In genomic region chr10:131959841-131960240, GRCh38 we compare ENCODE assay signal across 18 cellular contexts. TPM values are rescaled to one million over a fixed set of nuclear protein-coding genes. Genes with fewer than 3 reads are reported as not detected.
DNase-seq lines count a peak whose midpoint lies in the region; ATAC-seq, FAIRE-seq and TF ChIP-seq lines count a peak whose summit lies in the region.
"Had no signal": no experiment of that assay in that cellular context is flagged by ENCODE, and none has a peak within 500 bp of the region (broad histone marks: within the 10 kb centered on the region; RNA-seq: fewer than 3 reads in every experiment).

No MANE protein-coding gene starts in this region.

- H3K27me3 Mint-ChIP-seq in activated CD4-positive, alpha-beta memory T cell treated with anti-CD3 and anti-CD28 coated beads for 36 hours: no peaks in the 10 kb centered on the region
- H3K27me3 Mint-ChIP-seq: CD4-positive, CD25-positive, alpha-beta regulatory T cell; CD8-positive, alpha-beta memory T cell had no signal

- TF ChIP-seq CTCF in HEK293 (tag by site-specific recombination; IDR thresholded peaks at IDR 0.05) (no peak), Peyer's patch (IDR thresholded peaks at IDR 0.05) (no peak), HepG2 (CRISPR knock-in tag; IDR thresholded peaks at IDR 0.05) (no peak)

- H3K36me3 ChIP-seq in HEK293 (ENCODE audit: control insufficient read depth in 2 of 2, insufficient read depth in 1 of 2, low read length in 2 of 2): peaks cover 7 to 63% of the 10 kb centered on the region in 2 experiments; a peak in 2 of 3 replicates
- peaks cover 0 to 47% (median 6%) of the 10 kb centered on the region in 3 donors for H3K36me3 ChIP-seq in Peyer's patch
- peaks cover 21 to 58% of the 10 kb centered on the region in 2 donors for H3K36me3 ChIP-seq in neuronal stem cell (replicated peaks in 1 of 2; ENCODE audit: control insufficient read depth in 2 of 2, insufficient read depth in 2 of 2, low read length in 2 of 2)
- H3K36me3 ChIP-seq in HepG2 (replicated peaks in 1 of 2; ENCODE audit: control insufficient read depth in 1 of 2, insufficient read depth in 2 of 2, low read length in 2 of 2): peaks cover 21 to 32% of the 10 kb centered on the region in 2 experiments; a peak in 4 of 5 replicates

- H3K4me1 ChIP-seq in HEK293 (ENCODE audit: control insufficient read depth, insufficient read depth, low read length) (no peaks in the 10 kb centered on the region), Peyer's patch (no peaks in the 10 kb centered on the region), neuronal stem cell (ENCODE audit: control insufficient read depth in 2 of 2, insufficient read depth in 1 of 2, low read depth in 1 of 2, low read length in 2 of 2) (no peaks in the 10 kb centered on the region), HepG2 (ENCODE audit: insufficient read depth, low read length) (no peaks in the 10 kb centered on the region)

- ATAC-seq in HepG2: no peak

- in situ Hi-C loops in HepG2 (cut with HindIII; ENCODE audit: extremely low pct_ligation_motif_present, low pct_unique_long_range_greater_than_20kb): no loop called here

- H3K18ac ChIP-seq in neuronal stem cell (ENCODE audit: low read length): no peak overlapping the region

- H4K20me1 ChIP-seq in HepG2 (ENCODE audit: insufficient read depth, low read length): no peaks in the 10 kb centered on the region

- H3K9me3 Mint-ChIP-seq in activated CD4-positive, alpha-beta memory T cell treated with anti-CD3 and anti-CD28 coated beads for 36 hours: no peaks in the 10 kb centered on the region
- H3K9me3 Mint-ChIP-seq: CD4-positive, CD25-positive, alpha-beta regulatory T cell; CD8-positive, alpha-beta memory T cell had no signal

- CTCF ChIA-PET in HEK293 (lab: Yijun Ruan, JAX) (interaction anchor here (0.8 to 0.9 kb wide), 2 partner anchors 64 to 168 kb away, joined by 3 to 4 read pairs; no protein-coding TSS in a partner anchor), HepG2 (lab: Yijun Ruan, JAX; ENCODE audit: low intra/inter-chr PET ratio, low total read pairs) (no interaction called here)
- CTCF ChIA-PET in activated CD4-positive, alpha-beta memory T cell treated with anti-CD3 and anti-CD28 coated beads for 36 hours (lab: Charles Lee): no interaction called here

- H3K4me3 ChIP-seq in HEK293 (ENCODE audit: low read depth, low read length) (no peak overlapping the region), Peyer's patch (no peak overlapping the region), neuronal stem cell (ENCODE audit: low read length in 2 of 2) (no peak overlapping the region), HepG2 (replicated peaks in 1 of 3; ENCODE audit: insufficient read depth in 1 of 3, low read depth in 2 of 3, low read length in 3 of 3) (no peak overlapping the region)

- H2AFZ ChIP-seq in neuronal stem cell (ENCODE audit: low read length) (no peak overlapping the region), HepG2 (ENCODE audit: low read length) (no peak overlapping the region)

- H4K8ac ChIP-seq in neuronal stem cell (ENCODE audit: low read depth, low read length): no peak overlapping the region

- H3K9ac ChIP-seq in neuronal stem cell (ENCODE audit: low read depth, low read length, poor library complexity) (no peak overlapping the region), HepG2 (ENCODE audit: insufficient read depth, low read depth, low read length) (no peak overlapping the region)

- no peak for FAIRE-seq in HepG2 (lab: Jason Lieb, UNC)
- FAIRE-seq: G401.6, GM12891, H1 had no signal

- H2BK12ac ChIP-seq in neuronal stem cell (ENCODE audit: low read length): no peak overlapping the region

- no TSS peak for BruUV-seq in HepG2 (replicated peaks; lab: Mats Ljungman, UMichigan)

- H2BK15ac ChIP-seq in neuronal stem cell (ENCODE audit: low read length): no peak overlapping the region

- TF ChIP-seq EP300 in HepG2 (IDR thresholded peaks at IDR 0.05; ENCODE audit: low read depth in 2 of 2, low read length in 2 of 2): no peak
- TF ChIP-seq EP300 in HepG2 (CRISPR knock-in tag; IDR thresholded peaks at IDR 0.05; ENCODE audit: borderline replicate concordance): no peak

- peak; percentile 58 for DNase-seq in activated effector memory CD4-positive, alpha-beta T cell treated with anti-CD3 and anti-CD28 coated beads, Interleukin-2, amount 50 U/mL, for 16 hours
- no peak for DNase-seq in activated effector memory CD4-positive, alpha-beta T cell treated with Interleukin-2 at 50 U/mL for 16 hours
- DNase-seq in Peyer's patch: peak in 2 of 3 donors; percentile 33 to 45
- no peak for DNase-seq in neuronal stem cell (ENCODE audit: low spot score)
- DNase-seq in activated CD4-positive, alpha-beta memory T cell treated with anti-CD3 and anti-CD28 coated beads for 36 hours: no peak
- no peak for DNase-seq in AG20443 (ENCODE audit: low spot score)
- DNase-seq in HepG2 (ENCODE audit: low spot score): no peak
- DNase-seq: BE2C; C1 segment of cervical spinal cord; CD4-positive, CD25-positive, alpha-beta regulatory T cell; CD8-positive, alpha-beta memory T cell; COR-L47; DMS 273 treated with DMSO at 0.1 percent for 48 hours; H9 had no signal

- no peak overlapping the region for H2BK120ac ChIP-seq in neuronal stem cell (ENCODE audit: low read depth, low read length)

- H3K4me2 ChIP-seq in neuronal stem cell (ENCODE audit: insufficient read depth, low read length, poor library complexity, severe bottlenecking) (no peak overlapping the region), HepG2 (ENCODE audit: low read depth, low read length) (no peak overlapping the region)

- H3K36me3 Mint-ChIP-seq in activated CD4-positive, alpha-beta memory T cell treated with anti-CD3 and anti-CD28 coated beads for 36 hours: peaks cover 29% of the 10 kb centered on the region

- no peak overlapping the region for H2BK5ac ChIP-seq in neuronal stem cell (ENCODE audit: low read length)

- no peak for TF ChIP-seq RAD21 in HepG2 (CRISPR knock-in tag; IDR thresholded peaks at IDR 0.05)

- H3K9me3 ChIP-seq in HEK293 (ENCODE audit: control insufficient read depth, insufficient read depth, low read depth, low read length) (no peaks in the 10 kb centered on the region), Peyer's patch (no peaks in the 10 kb centered on the region), neuronal stem cell (replicated peaks in 1 of 2; ENCODE audit: control insufficient read depth in 2 of 2, insufficient read depth in 1 of 2, low read depth in 1 of 2, low read length in 2 of 2) (peaks cover 0 to 3% of the 10 kb centered on the region in 2 donors), HepG2 (ENCODE audit: low read length) (no peaks in the 10 kb centered on the region)
- H3K9me3 ChIP-seq: BE2C had no signal

- WGBS in neuronal stem cell (ENCODE audit: extremely low coverage in 2 of 2, insufficient read length in 2 of 2, insufficient replicate concordance in 1 of 2), 2 donors: no CpG with 5 or more reads among the region's 19 CpGs
- 96% methylated on average over 11 of the region's 19 CpGs for WGBS in HepG2 (ENCODE audit: low lambda C conversion rate)

- POLR2A ChIA-PET in HEK293 (lab: Yijun Ruan, JAX) (no interaction called here), HepG2 (lab: Yijun Ruan, JAX) (no interaction called here)
- POLR2A ChIA-PET in activated CD4-positive, alpha-beta memory T cell treated with anti-CD3 and anti-CD28 coated beads for 36 hours (lab: Charles Lee): no interaction called here

- H3K79me1 ChIP-seq in neuronal stem cell (ENCODE audit: low read depth, low read length): peaks cover 3% of the 10 kb centered on the region

- no peak overlapping the region for H2AK5ac ChIP-seq in neuronal stem cell (ENCODE audit: low read depth, low read length)

- H3K4ac ChIP-seq in neuronal stem cell (ENCODE audit: low read length): no peak overlapping the region

- TF ChIP-seq POLR2A in Peyer's patch (IDR thresholded peaks at IDR 0.05): no peak
- no peak for TF ChIP-seq POLR2A in HepG2 (IDR thresholded peaks at IDR 0.05; ENCODE audit: insufficient read depth in 1 of 2, low read depth in 2 of 2, low read length in 2 of 2)

- H3K4me3 Mint-ChIP-seq in activated CD4-positive, alpha-beta memory T cell treated with anti-CD3 and anti-CD28 coated beads for 36 hours: no peak overlapping the region
- H3K4me3 Mint-ChIP-seq: CD4-positive, CD25-positive, alpha-beta regulatory T cell; CD8-positive, alpha-beta memory T cell; H9 had no signal

- H3K14ac ChIP-seq in neuronal stem cell (ENCODE audit: low read length): no peak overlapping the region

- H3K27ac Mint-ChIP-seq in activated CD4-positive, alpha-beta memory T cell treated with anti-CD3 and anti-CD28 coated beads for 36 hours: no peak overlapping the region
- H3K27ac Mint-ChIP-seq: CD8-positive, alpha-beta memory T cell had no signal

- intact Hi-C loops in activated CD4-positive, alpha-beta memory T cell treated with anti-CD3 and anti-CD28 coated beads for 36 hours (cut with micrococcal nuclease): no loop called here
- intact Hi-C loops in HepG2 (cut with micrococcal nuclease; ENCODE audit: unreplicated experiment): no loop called here

- H3K27me3 ChIP-seq in Peyer's patch (no peaks in the 10 kb centered on the region), neuronal stem cell (ENCODE audit: control insufficient read depth in 3 of 3, insufficient read depth in 3 of 3, low read depth in 1 of 3, low read length in 3 of 3) (no peaks in the 10 kb centered on the region), HepG2 (ENCODE audit: control insufficient read depth in 1 of 2, insufficient read depth in 2 of 2, low read length in 2 of 2) (no peaks in the 10 kb centered on the region)
- H3K27me3 ChIP-seq: BE2C had no signal

- H3K4me1 Mint-ChIP-seq in activated CD4-positive, alpha-beta memory T cell treated with anti-CD3 and anti-CD28 coated beads for 36 hours (ENCODE audit: low read depth): peaks cover 12% of the 10 kb centered on the region

- no peaks in the 10 kb centered on the region for H3K79me2 ChIP-seq in HepG2 (ENCODE audit: insufficient read depth, low read length)

- H3K27ac ChIP-seq in HEK293 (ENCODE audit: extremely low read depth, low read depth, low read length) (no peak overlapping the region), Peyer's patch (no peak overlapping the region), neuronal stem cell (replicated peaks; ENCODE audit: low read length) (no peak overlapping the region), HepG2 (ENCODE audit: extremely low read length, insufficient read depth, low read length) (no peak overlapping the region)

- H4K91ac ChIP-seq in neuronal stem cell (ENCODE audit: low read depth, low read length, poor library complexity): no peak overlapping the region

- H3K23ac ChIP-seq in neuronal stem cell (ENCODE audit: low read depth, low read length, poor library complexity): peak overlapping the region; percentile 2

RNA-seq across cellular contexts. Expression of gene BNIP3, which starts 21.9 kb away (rescaled TPM):
- total RNA-seq in Peyer's patch (10 to 100 TPM; 26.7 to 58.7 (median 41.1) TPM), HepG2 (2016; rRNA removed; fragmentation: Illumina TruSeq; extraction: Trizol) (73.7 and 86.7 TPM in 2 replicates)
- 22.1 TPM for polyA plus RNA-seq in neuronal stem cell (2013, experiment 1 of 2)
- polyA plus RNA-seq in neuronal stem cell (2013, experiment 2 of 2): 22.3 TPM
- 10 to 100 TPM; 84.9 to 86.9 TPM for total RNA-seq in activated CD4-positive, alpha-beta memory T cell treated with anti-CD3 and anti-CD28 coated beads for 36 hours
- 57.4 and 60.2 TPM in 2 replicates for total RNA-seq in HepG2 (2016; cell fraction: cytosol; rRNA removed; fragmentation: Illumina TruSeq; extraction: Trizol; ENCODE audit: low read depth)
- total RNA-seq in HepG2 (2016; cell fraction: insoluble cytoplasmic fraction; rRNA removed; fragmentation: Illumina TruSeq; extraction: Trizol): 71.8 and 94.2 TPM in 2 replicates
- 64.9 and 67.4 TPM in 2 replicates for total RNA-seq in HepG2 (2016; cell fraction: membrane; rRNA removed; fragmentation: Illumina TruSeq; extraction: Trizol)
- total RNA-seq in HepG2 (2016; cell fraction: nucleus; rRNA removed; fragmentation: Illumina TruSeq; extraction: Trizol): 26.3 and 33.7 TPM in 2 replicates
- polyA plus RNA-seq in HepG2 (2011; rRNA removed): 170 and 223 TPM in 2 replicates
- polyA plus RNA-seq in HepG2 (2011; cell fraction: cytosol; rRNA removed): 338 and 339 TPM in 2 replicates
- 163 and 165 TPM in 2 replicates for polyA plus RNA-seq in HepG2 (2011; cell fraction: nucleus; rRNA removed)
- 188 and 302 TPM in 2 replicates for polyA plus RNA-seq in HepG2 (2012)
- 70.8 and 79.0 TPM in 2 replicates for polyA plus RNA-seq in HepG2 (2016; cell fraction: cytosol; fragmentation: Illumina TruSeq; extraction: Trizol; ENCODE audit: low read depth)
- polyA plus RNA-seq in HepG2 (2016; cell fraction: insoluble cytoplasmic fraction; fragmentation: Illumina TruSeq; extraction: Trizol; ENCODE audit: low read depth): 107 and 108 TPM in 2 replicates
- polyA plus RNA-seq in HepG2 (2016; cell fraction: membrane; fragmentation: Illumina TruSeq; extraction: Trizol; ENCODE audit: low read depth): 59.2 and 59.3 TPM in 2 replicates
- polyA plus RNA-seq in HepG2 (2016; cell fraction: nucleus; fragmentation: Illumina TruSeq; extraction: Trizol; ENCODE audit: insufficient read depth, low read depth): 56.7 and 59.3 TPM in 2 replicates
- polyA minus RNA-seq in HepG2 (2011; rRNA and poly(A)+ RNA removed; ENCODE audit: low replicate concordance): 13.5 and 140 TPM in 2 replicates
- 117 and 136 TPM in 2 replicates for polyA minus RNA-seq in HepG2 (2011; cell fraction: cytosol; rRNA and poly(A)+ RNA removed)
- 54.7 and 62.3 TPM in 2 replicates for polyA minus RNA-seq in HepG2 (2011; cell fraction: nucleus; rRNA and poly(A)+ RNA removed)

RNA-seq across cellular contexts. Expression of gene PPP2R2D, which starts 59.0 kb away (rescaled TPM):
- total RNA-seq in Peyer's patch (10 to 100 TPM; 34.3 to 87.5 (median 48.5) TPM), HepG2 (2016; rRNA removed; fragmentation: Illumina TruSeq; extraction: Trizol) (33.2 and 34.4 TPM in 2 replicates)
- polyA plus RNA-seq in neuronal stem cell (2013, experiment 1 of 2): 26.3 TPM
- polyA plus RNA-seq in neuronal stem cell (2013, experiment 2 of 2): 26.5 TPM
- 10 to 100 TPM; 31.9 to 32.3 TPM for total RNA-seq in activated CD4-positive, alpha-beta memory T cell treated with anti-CD3 and anti-CD28 coated beads for 36 hours
- 47.7 and 48.9 TPM in 2 replicates for total RNA-seq in HepG2 (2016; cell fraction: cytosol; rRNA removed; fragmentation: Illumina TruSeq; extraction: Trizol; ENCODE audit: low read depth)
- 31.4 and 33.7 TPM in 2 replicates for total RNA-seq in HepG2 (2016; cell fraction: insoluble cytoplasmic fraction; rRNA removed; fragmentation: Illumina TruSeq; extraction: Trizol)
- 86.0 and 86.6 TPM in 2 replicates for total RNA-seq in HepG2 (2016; cell fraction: membrane; rRNA removed; fragmentation: Illumina TruSeq; extraction: Trizol)
- 29.7 and 31.1 TPM in 2 replicates for total RNA-seq in HepG2 (2016; cell fraction: nucleus; rRNA removed; fragmentation: Illumina TruSeq; extraction: Trizol)
- polyA plus RNA-seq in HepG2 (2011; rRNA removed): 32.7 TPM in 2 replicates
- 31.1 and 33.7 TPM in 2 replicates for polyA plus RNA-seq in HepG2 (2011; cell fraction: cytosol; rRNA removed)
- polyA plus RNA-seq in HepG2 (2011; cell fraction: nucleus; rRNA removed): 42.0 and 48.5 TPM in 2 replicates
- 26.5 and 33.1 TPM in 2 replicates for polyA plus RNA-seq in HepG2 (2012)
- polyA plus RNA-seq in HepG2 (2016; cell fraction: cytosol; fragmentation: Illumina TruSeq; extraction: Trizol; ENCODE audit: low read depth): 64.7 and 70.1 TPM in 2 replicates
- 40.4 and 47.0 TPM in 2 replicates for polyA plus RNA-seq in HepG2 (2016; cell fraction: insoluble cytoplasmic fraction; fragmentation: Illumina TruSeq; extraction: Trizol; ENCODE audit: low read depth)
- 94.1 and 94.6 TPM in 2 replicates for polyA plus RNA-seq in HepG2 (2016; cell fraction: membrane; fragmentation: Illumina TruSeq; extraction: Trizol; ENCODE audit: low read depth)
- 53.3 and 54.4 TPM in 2 replicates for polyA plus RNA-seq in HepG2 (2016; cell fraction: nucleus; fragmentation: Illumina TruSeq; extraction: Trizol; ENCODE audit: insufficient read depth, low read depth)
- 40.2 and 62.1 TPM in 2 replicates for polyA minus RNA-seq in HepG2 (2011; rRNA and poly(A)+ RNA removed; ENCODE audit: low replicate concordance)
- 16.4 and 18.6 TPM in 2 replicates for polyA minus RNA-seq in HepG2 (2011; cell fraction: cytosol; rRNA and poly(A)+ RNA removed)
- polyA minus RNA-seq in HepG2 (2011; cell fraction: nucleus; rRNA and poly(A)+ RNA removed): 44.7 and 44.8 TPM in 2 replicates

Comparison
In these comparisons a context has a peak if more than half of its experiments do, and no peak if none do; other contexts are left out.
1. DNase-seq: peak in activated effector memory CD4-positive, alpha-beta T cell treated with anti-CD3 and anti-CD28 coated beads, Interleukin-2, amount 50 U/mL, for 16 hours (single experiment) and Peyer's patch (2 of 3); none in activated effector memory CD4-positive, alpha-beta T cell treated with Interleukin-2 at 50 U/mL for 16 hours (single experiment), neuronal stem cell (single experiment), activated CD4-positive, alpha-beta memory T cell treated with anti-CD3 and anti-CD28 coated beads for 36 hours (single experiment), AG20443 (single experiment) and HepG2 (single experiment).